In the genomic region with DNA sequence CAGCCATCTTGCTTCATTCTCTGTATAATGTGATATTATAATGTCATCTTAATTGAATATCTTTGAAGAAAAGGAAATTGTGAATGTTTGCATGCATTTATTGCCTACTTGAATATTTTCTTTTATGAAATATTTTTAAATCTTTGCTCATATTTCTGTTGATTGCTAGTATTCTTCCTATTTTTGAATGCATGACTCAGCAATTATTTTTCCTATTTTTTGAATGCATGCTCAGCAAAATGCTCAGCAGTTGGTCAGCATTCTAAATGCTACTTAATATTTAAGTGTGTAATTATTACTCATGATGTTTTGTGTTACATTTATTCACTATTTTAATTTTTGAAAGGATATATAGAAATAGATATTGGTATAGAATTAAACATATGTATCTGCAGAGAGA, we compare ENCODE assay signal across 30 cellular contexts.
"Had no signal": no experiment of that assay in that cellular context is flagged by ENCODE, and none has a peak within 500 bp of the region (broad histone marks: within the 10 kb centered on the region; RNA-seq: fewer than 3 reads in every experiment).

No MANE protein-coding gene starts in this region.

- H3K27ac ChIP-seq: brain microvascular endothelial cell, esophagus squamous epithelium, gastroesophageal sphincter, heart right ventricle, VCaP had no signal

- FAIRE-seq: astrocyte, bronchial epithelial cell, colon had no signal

- DNase-seq: activated CD4-positive, alpha-beta memory T cell treated with anti-CD3 and anti-CD28 coated beads, Interleukin-2, amount 10 ng/mL, durations not matched to agents 7 days and 5 days; activated CD4-positive, alpha-beta T cell treated with anti-CD3 and anti-CD28 coated beads for 1 hour; activated CD4-positive, alpha-beta T cell treated with anti-CD3 and anti-CD28 coated beads for 4 hours; activated CD4-positive, alpha-beta T cell treated with anti-CD3 and anti-CD28 coated beads, Interleukin-2, amount 10 ng/mL, durations not matched to agents 7 days and 5 days; activated CD4-positive, alpha-beta T cell treated with anti-CD3 and anti-CD28 coated beads, Interleukin-2, amount 50 U/mL, for 4 hours; activated CD8-positive, alpha-beta memory T cell treated with anti-CD3 and anti-CD28 coated beads, Interleukin-2, amount 50 U/mL, for 48 hours; activated effector memory CD4-positive, alpha-beta T cell treated with Interleukin-2 at 50 U/mL for 16 hours; activated gamma-delta T cell treated with Interleukin-2 at 50 U/mL for 16 hours; activated naive CD4-positive, alpha-beta T cell treated with anti-CD3 and anti-CD28 coated beads, Interleukin-2, amount 50 U/mL, for 16 hours; activated naive CD4-positive, alpha-beta T cell treated with Interleukin-2 at 50 U/mL for 16 hours; activated T-cell treated with anti-CD3 and anti-CD28 coated beads for 4 hours; activated T-cell treated with anti-CD3 and anti-CD28 coated beads, Interleukin-2, amount 50 U/mL, for 4 hours; amniotic stem cell; anterior cingulate cortex; brain microvascular endothelial cell; cortex of kidney; dermis blood vessel endothelial cell; effector CD4-positive, alpha-beta T cell; effector memory CD8-positive, alpha-beta T cell; esophagus squamous epithelium; foreskin melanocyte; heart right ventricle; T-helper 2 cell had no signal

- H3K9me3 ChIP-seq: esophagus squamous epithelium had no signal

- H3K27me3 ChIP-seq: brain microvascular endothelial cell, esophagus squamous epithelium, gastroesophageal sphincter, heart right ventricle had no signal

- ATAC-seq: activated T-cell treated with anti-CD3 and anti-CD28 coated beads, Interleukin-2, amount 50 U/mL, for 4 hours; activated T-helper 17 cell treated with anti-CD3 and anti-CD28 coated beads, Interleukin-2, amount 50 U/mL, for 72 hours; effector memory CD8-positive, alpha-beta T cell; gastroesophageal sphincter; WTC11 had no signal

- H3K36me3 ChIP-seq: brain microvascular endothelial cell, esophagus squamous epithelium, gastroesophageal sphincter, heart right ventricle had no signal

- H3K4me1 ChIP-seq: gastroesophageal sphincter, heart right ventricle had no signal

- H3K4me3 ChIP-seq: esophagus squamous epithelium, gastroesophageal sphincter had no signal
